Comparison of ENCODE assay signal across 8 cellular contexts in genomic region chr11:75388386-75389275, GRCh38. TPM values are rescaled to one million over a fixed set of nuclear protein-coding genes. Genes with fewer than 3 reads are reported as not detected.
DNase-seq lines count a peak whose midpoint lies in the region; ATAC-seq, FAIRE-seq and TF ChIP-seq lines count a peak whose summit lies in the region.

No MANE protein-coding gene starts in this region.

- peak overlapping the region; percentile 48 for H3K4me2 ChIP-seq in PC-3 (ENCODE audit: low read length)

- H3K36me3 ChIP-seq in PC-3 (ENCODE audit: low read depth, low read length) (no peaks in the 10 kb centered on the region), stomach (no peaks in the 10 kb centered on the region)

- H3K27ac ChIP-seq in PC-3 (ENCODE audit: low read length) (peak overlapping the region; percentile 8; the same call in 1 of the 2 replicates), stomach (peak overlapping the region in 3 of 5 donors; percentile 9 to 62 (median 50))

- H3K27me3 ChIP-seq in PC-3 (ENCODE audit: low read length) (no peaks in the 10 kb centered on the region), stomach (no peaks in the 10 kb centered on the region)

- intact Hi-C loops in PC-3 (cut with micrococcal nuclease): loop anchor here (1.0 to 2.0 kb wide), 5 partner anchors 18 to 144 kb away; no protein-coding TSS in a partner anchor
- intact Hi-C loops in stomach (cut with DNase I; ENCODE audit: low total_unique reads): loop anchor here (5.0 to 10.0 kb wide), 2 partner anchors 64 to 144 kb away; no protein-coding TSS in a partner anchor

- 25 to 27% (median 26%) methylated on average over 9 of the region's 9 CpGs for WGBS in stomach, 5 donors

- H3K36me3 Mint-ChIP-seq in nephron progenitor cell (ENCODE audit: low read depth): no peaks in the 10 kb centered on the region

- peak; percentile 91 for FAIRE-seq in G401.6 (lab: Jason Lieb, UNC)

- H3K9ac ChIP-seq in PC-3 (ENCODE audit: low read length): no peak overlapping the region; the same call in 1 of the 2 replicates

- H3K4me1 Mint-ChIP-seq in nephron progenitor cell: peaks cover 5% of the 10 kb centered on the region

- no peaks in the 10 kb centered on the region for H3K9me3 Mint-ChIP-seq in nephron progenitor cell

- H3K27me3 Mint-ChIP-seq in nephron progenitor cell (ENCODE audit: low read depth, poor library complexity): peaks cover 47% of the 10 kb centered on the region

- no peak overlapping the region for H3K4me3 Mint-ChIP-seq in nephron progenitor cell

- no peaks in the 10 kb centered on the region for H4K20me1 ChIP-seq in PC-3 (ENCODE audit: low read length)

- peak overlapping the region; percentile 77 for H2AFZ ChIP-seq in PC-3 (ENCODE audit: low read length)

- CTCF ChIA-PET in PC-3 (lab: Charles Lee): interaction anchor here (0.6 to 1.7 kb wide), 5 partner anchors 12 to 143 kb away, joined by 3 to 6 read pairs (median 5); partner anchors contain the start of gene GDPD5

- no peak for TF ChIP-seq EP300 in stomach (IDR thresholded peaks at IDR 0.05)

- H3K4me3 ChIP-seq in PC-3 (ENCODE audit: low read length) (no peak overlapping the region), stomach (peak overlapping the region in 1 of 4 donors; percentile 24)

- no peak overlapping the region for H3K27ac Mint-ChIP-seq in nephron progenitor cell

- no peak for TF ChIP-seq POLR2A in stomach (IDR thresholded peaks at IDR 0.05)

- in situ Hi-C loops in KBM-7 (cut with MboI; ENCODE audit: low pct_unique_long_range_greater_than_20kb, low sequenced_read_pairs): loop anchor here (10.0 kb wide), 1 partner anchor 54 kb away; no protein-coding TSS in a partner anchor

- POLR2A ChIA-PET in PC-3 (lab: Charles Lee; ENCODE audit: unreplicated experiment): no interaction called here

- no peaks in the 10 kb centered on the region for H3K79me2 ChIP-seq in PC-3 (ENCODE audit: low read length)

- H3K9me3 ChIP-seq in PC-3 (ENCODE audit: low read length) (no peaks in the 10 kb centered on the region), stomach (no peaks in the 10 kb centered on the region)

- TF ChIP-seq CTCF in PC-3 (conservative IDR thresholded peaks at IDR 0.05; ENCODE audit: low read depth, low read length) (peak; percentile 98), nephron progenitor cell (IDR thresholded peaks at IDR 0.05) (peak; percentile 75), stomach (IDR thresholded peaks at IDR 0.05) (peak in 5 of 7 experiments; percentile 64 to 92 (median 86))

- peaks cover 11% of the 10 kb centered on the region for H3F3A ChIP-seq in PC-3 (ENCODE audit: low read length, unreplicated experiment)

- ATAC-seq in PC-3 (peak; percentile 40), HG03045 (IDR thresholded peaks at IDR 0.05; ENCODE audit: unreplicated experiment) (no peak)

- DNase-seq in KBM-7 (peak; percentile 92), PC-3 (peak; percentile 95), activated T-cell treated with anti-CD3 and anti-CD28 coated beads for 4 hours (peak; percentile 61), fibroblast of gingiva (ENCODE audit: low read depth) (peak; percentile 58), nephron progenitor cell (peak; percentile 60), stomach (peak; percentile 68)

- H3K9me2 ChIP-seq in PC-3 (replicated peaks; ENCODE audit: low read length): no peaks in the 10 kb centered on the region

- no TSS peak for BruUV-seq in PC-3 (replicated peaks; lab: Mats Ljungman, UMichigan)

- H3K4me1 ChIP-seq in PC-3 (ENCODE audit: insufficient read depth, low read length) (peaks cover 41% of the 10 kb centered on the region), stomach (peaks cover 5 to 27% (median 22%) of the 10 kb centered on the region in 4 donors)

RNA-seq across cellular contexts. Expression of gene RPS3, which starts 10.7 kb away (rescaled TPM):
- 1,739 and 2,018 TPM in 2 replicates for total RNA-seq in PC-3 (2014; rRNA removed)
- 1,000 to 10,000 TPM in 3 of 5 donors, 100 to 1,000 TPM in 2; 607 to 1,681 (median 1,272) TPM for total RNA-seq in stomach
- polyA plus RNA-seq in stomach: 1,000 to 10,000 TPM; 2,719 to 3,770 (median 2,836) TPM

RNA-seq across cellular contexts. Expression of gene ARRB1, which starts 37.2 kb away (rescaled TPM):
- total RNA-seq in PC-3 (2014; rRNA removed): 15.7 and 19.1 TPM in 2 replicates
- 100 to 1,000 TPM in 1 of 5 donors, 10 to 100 TPM in 4; 44.3 to 151 (median 76.5) TPM for total RNA-seq in stomach
- polyA plus RNA-seq in stomach: 10 to 100 TPM; 18.0 to 41.2 (median 33.2) TPM

RNA-seq across cellular contexts. Expression of gene KLHL35, which starts 44.4 kb away (rescaled TPM):
- total RNA-seq in PC-3 (2014; rRNA removed): 6.6 and 8.4 TPM in 2 replicates
- total RNA-seq in stomach: 1 to 10 TPM in 2 of 5 donors, under 1 TPM in 1, not detected in 2; 0.89 to 2.9 (median 1.7) TPM
- 1 to 10 TPM; 1.2 to 1.8 (median 1.8) TPM for polyA plus RNA-seq in stomach
